15 cellular contexts compared by ENCODE assay signal in the genomic region with DNA sequence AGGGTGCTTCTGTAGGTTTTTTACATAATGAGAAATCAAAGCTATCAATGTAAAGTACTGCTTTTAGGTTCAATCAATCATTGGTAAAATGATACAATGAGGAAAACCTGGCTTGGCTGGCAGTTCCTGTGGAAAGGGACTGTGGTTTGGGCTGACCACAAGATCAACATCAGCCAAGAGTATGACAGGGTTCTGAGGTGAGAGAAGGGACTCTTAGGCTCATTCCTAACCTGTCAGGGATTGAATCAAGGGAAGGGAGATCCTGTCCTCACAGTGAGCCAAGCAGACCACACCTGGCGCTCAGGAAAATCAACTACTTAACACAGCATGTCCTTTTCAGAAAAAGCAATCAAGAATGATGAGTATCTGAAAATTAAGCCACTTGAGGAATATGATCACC.
DNase-seq lines count a peak whose midpoint lies in the region; ATAC-seq and TF ChIP-seq lines count a peak whose summit lies in the region.
"Had no signal": no experiment of that assay in that cellular context is flagged by ENCODE, and none has a peak within 500 bp of the region (broad histone marks: within the 10 kb centered on the region; RNA-seq: fewer than 3 reads in every experiment).

No MANE protein-coding gene starts in this region.

- H3K9me2 ChIP-seq in PC-3 (replicated peaks; ENCODE audit: low read length) = no peaks in the 10 kb centered on the region

- H3K79me2 ChIP-seq in PC-3 (ENCODE audit: low read length) = no peaks in the 10 kb centered on the region

- no peaks in the 10 kb centered on the region for H3K36me3 Mint-ChIP-seq in naive thymus-derived CD8-positive, alpha-beta T cell
- no peaks in the 10 kb centered on the region for H3K36me3 Mint-ChIP-seq in Caco-2 (ENCODE audit: insufficient read depth, unreplicated experiment)
- no peaks in the 10 kb centered on the region for H3K36me3 Mint-ChIP-seq in activated naive CD8-positive, alpha-beta T cell treated with anti-CD3 and anti-CD28 coated beads for 36 hours

- peaks cover 0 to 14% (median 3%) of the 10 kb centered on the region in 9 donors for H3K9me3 Mint-ChIP-seq in naive thymus-derived CD8-positive, alpha-beta T cell
- H3K9me3 Mint-ChIP-seq in Caco-2 (ENCODE audit: unreplicated experiment) = no peaks in the 10 kb centered on the region
- H3K9me3 Mint-ChIP-seq in activated naive CD8-positive, alpha-beta T cell treated with anti-CD3 and anti-CD28 coated beads for 36 hours = peaks cover 2% of the 10 kb centered on the region

- H3K27ac ChIP-seq in PC-3 (ENCODE audit: low read length) = no peak overlapping the region

- no peak overlapping the region for H3K27ac Mint-ChIP-seq in naive thymus-derived CD8-positive, alpha-beta T cell
- no peak overlapping the region for H3K27ac Mint-ChIP-seq in Caco-2 (ENCODE audit: unreplicated experiment)
- H3K27ac Mint-ChIP-seq in activated naive CD8-positive, alpha-beta T cell treated with anti-CD3 and anti-CD28 coated beads for 36 hours = no peak overlapping the region

- H2AFZ ChIP-seq in PC-3 (ENCODE audit: low read length) = no peak overlapping the region

- BruUV-seq in PC-3 (replicated peaks; lab: Mats Ljungman, UMichigan) = no TSS peak
- BruUV-seq in Caco-2 (replicated peaks; lab: Mats Ljungman, UMichigan) = no TSS peak

- H3K4me3 Mint-ChIP-seq in naive thymus-derived CD8-positive, alpha-beta T cell = no peak overlapping the region
- H3K4me3 Mint-ChIP-seq in Caco-2 (ENCODE audit: unreplicated experiment) = no peak overlapping the region
- no peak overlapping the region for H3K4me3 Mint-ChIP-seq in activated naive CD8-positive, alpha-beta T cell treated with anti-CD3 and anti-CD28 coated beads for 36 hours
- H3K4me3 Mint-ChIP-seq: nephron progenitor cell had no signal

- intact Hi-C loops in PC-3 (cut with micrococcal nuclease) (no loop called here), Caco-2 (cut with micrococcal nuclease; ENCODE audit: unreplicated experiment) (no loop called here)

- no peaks in the 10 kb centered on the region for H3K27me3 ChIP-seq in PC-3 (ENCODE audit: low read length)
- no peaks in the 10 kb centered on the region for H3K27me3 ChIP-seq in Caco-2 (replicated peaks; ENCODE audit: control insufficient read depth, insufficient read depth, low read length)
- H3K27me3 ChIP-seq: BE2C, spleen had no signal

- peaks cover 0 to 6% (median 0%) of the 10 kb centered on the region in 5 donors for H3K27me3 Mint-ChIP-seq in naive thymus-derived CD8-positive, alpha-beta T cell
- H3K27me3 Mint-ChIP-seq in Caco-2 (ENCODE audit: insufficient read depth, unreplicated experiment) = no peaks in the 10 kb centered on the region
- no peaks in the 10 kb centered on the region for H3K27me3 Mint-ChIP-seq in activated naive CD8-positive, alpha-beta T cell treated with anti-CD3 and anti-CD28 coated beads for 36 hours

- POLR2A ChIA-PET in PC-3 (lab: Charles Lee; ENCODE audit: unreplicated experiment) = no interaction called here
- POLR2A ChIA-PET in naive thymus-derived CD8-positive, alpha-beta T cell (lab: Charles Lee) = no interaction called here
- POLR2A ChIA-PET in Caco-2 (lab: Charles Lee) = no interaction called here

- no peaks in the 10 kb centered on the region for H3K4me1 Mint-ChIP-seq in naive thymus-derived CD8-positive, alpha-beta T cell
- H3K4me1 Mint-ChIP-seq in Caco-2 (ENCODE audit: low read depth, unreplicated experiment) = peaks cover 28% of the 10 kb centered on the region
- no peaks in the 10 kb centered on the region for H3K4me1 Mint-ChIP-seq in activated naive CD8-positive, alpha-beta T cell treated with anti-CD3 and anti-CD28 coated beads for 36 hours

- TF ChIP-seq CTCF in PC-3 (conservative IDR thresholded peaks at IDR 0.05; ENCODE audit: low read depth, low read length) (no peak), Caco-2 (IDR thresholded peaks at IDR 0.05; ENCODE audit: insufficient read depth in 1 of 2, low read depth in 1 of 2, low read length in 1 of 2, severe bottlenecking in 1 of 2, unreplicated experiment in 1 of 2) (no peak)

- peaks cover 3% of the 10 kb centered on the region; the same call in 1 of the 2 replicates for H4K20me1 ChIP-seq in PC-3 (ENCODE audit: low read length)

- no peaks in the 10 kb centered on the region for H3K36me3 ChIP-seq in PC-3 (ENCODE audit: low read depth, low read length)
- no peaks in the 10 kb centered on the region for H3K36me3 ChIP-seq in Caco-2 (ENCODE audit: control insufficient read depth, insufficient read depth, low read length)
- H3K36me3 ChIP-seq: BE2C, spleen had no signal

- H3K4me1 ChIP-seq in PC-3 (ENCODE audit: insufficient read depth, low read length) = peaks cover 10% of the 10 kb centered on the region
- H3K4me1 ChIP-seq in Caco-2 = peaks cover 20% of the 10 kb centered on the region
- H3K4me1 ChIP-seq: spleen had no signal

- CTCF ChIA-PET in PC-3 (lab: Charles Lee) (no interaction called here), Caco-2 (lab: Charles Lee) (no interaction called here)

- H3F3A ChIP-seq in PC-3 (ENCODE audit: low read length, unreplicated experiment) = no peaks in the 10 kb centered on the region

- H3K9ac ChIP-seq in PC-3 (ENCODE audit: low read length) = no peak overlapping the region

- ATAC-seq in PC-3 = peak; percentile 96
- no peak for ATAC-seq in naive thymus-derived CD8-positive, alpha-beta T cell
- ATAC-seq: esophagus mucosa had no signal

- peak; percentile 12 for DNase-seq in COR-L47 (lab: John Stamatoyannopoulos, UW)
- DNase-seq in LoVo (ENCODE audit: low spot score) = peak; percentile 24
- DNase-seq in PC-3 = peak; percentile 74
- peak; percentile 24 for DNase-seq in iris pigment epithelial cell (ENCODE audit: low read depth)
- no peak for DNase-seq in naive thymus-derived CD8-positive, alpha-beta T cell
- DNase-seq in foreskin melanocyte = no peak
- DNase-seq in Caco-2 = no peak
- no peak for DNase-seq in activated naive CD8-positive, alpha-beta T cell treated with anti-CD3 and anti-CD28 coated beads for 36 hours
- DNase-seq: activated CD4-positive, alpha-beta T cell treated with anti-CD3 and anti-CD28 coated beads, Interleukin-2, amount 50 U/mL, for 1 hour; BE2C; caudate nucleus; NCI-H774; nephron progenitor cell; spleen had no signal

- peak overlapping the region; percentile 39 for H3K4me2 ChIP-seq in PC-3 (ENCODE audit: low read length)

- no peaks in the 10 kb centered on the region for H3K9me3 ChIP-seq in PC-3 (ENCODE audit: low read length)
- H3K9me3 ChIP-seq in Caco-2 = no peaks in the 10 kb centered on the region
- H3K9me3 ChIP-seq: BE2C had no signal

- H3K4me3 ChIP-seq in PC-3 (ENCODE audit: low read length) = no peak overlapping the region
- no peak overlapping the region for H3K4me3 ChIP-seq in Caco-2 (ENCODE audit: low read depth, low read length)
- H3K4me3 ChIP-seq: spleen had no signal

Comparison
In these comparisons a context has a peak if more than half of its experiments do, and no peak if none do; other contexts are left out.
1. DNase-seq: peak in COR-L47 (single experiment), LoVo (single experiment), PC-3 (single experiment) and iris pigment epithelial cell (single experiment); none in naive thymus-derived CD8-positive, alpha-beta T cell (0 of 10), foreskin melanocyte (single experiment), Caco-2 (0 of 2) and activated naive CD8-positive, alpha-beta T cell treated with anti-CD3 and anti-CD28 coated beads for 36 hours (single experiment).